25 cellular contexts compared by ENCODE assay signal in the genomic region with DNA sequence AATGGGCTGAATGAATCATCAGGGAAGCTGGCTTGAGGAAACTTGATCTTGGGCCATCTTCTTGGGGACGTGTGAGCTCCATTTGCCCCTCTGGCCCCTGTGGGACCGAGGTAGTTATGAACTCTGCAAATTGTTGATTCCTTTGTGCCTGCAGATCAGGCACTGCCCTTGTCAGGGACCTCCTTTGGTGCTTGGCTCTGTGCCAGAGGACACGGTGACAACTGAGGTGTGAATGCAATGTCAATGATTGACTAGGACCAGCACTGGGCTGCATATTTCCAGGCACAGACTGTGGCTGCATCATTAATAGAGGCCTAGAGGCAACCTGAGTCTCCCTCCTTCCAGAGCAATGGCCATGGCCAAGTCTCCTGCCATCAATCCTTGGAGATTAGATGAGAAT. TPM values are rescaled to one million over a fixed set of nuclear protein-coding genes. Genes with fewer than 3 reads are reported as not detected.
"Had no signal": no experiment of that assay in that cellular context is flagged by ENCODE, and none has a peak within 500 bp of the region (broad histone marks: within the 10 kb centered on the region; RNA-seq: fewer than 3 reads in every experiment).

No MANE protein-coding gene starts in this region.

- H3K36me3 ChIP-seq: MG63 had no signal

- H3K4me3 ChIP-seq: MG63 had no signal

- FAIRE-seq: bronchial epithelial cell had no signal

- H3K9me3 ChIP-seq: MG63 had no signal

- ATAC-seq: activated T-cell treated with anti-CD3 and anti-CD28 coated beads, Interleukin-2, amount 50 U/mL, for 72 hours; PC-3; T-helper 17 cell; WTC11 had no signal

- DNase-seq: activated CD4-positive, alpha-beta memory T cell treated with anti-CD3 and anti-CD28 coated beads for 36 hours; activated CD4-positive, alpha-beta T cell treated with anti-CD3 and anti-CD28 coated beads, Interleukin-2, amount 10 ng/mL, durations not matched to agents 24 days and 14 days; activated CD4-positive, CD25-positive, alpha-beta regulatory T cell treated with anti-CD3 and anti-CD28 coated beads, Interleukin-2, amount 50 U/mL, for 72 hours; activated gamma-delta T cell treated with Interleukin-2 at 50 U/mL for 16 hours; activated naive CD4-positive, alpha-beta T cell treated with anti-CD3 and anti-CD28 coated beads, Interleukin-2, amount 10 ng/mL, durations not matched to agents 7 days and 5 days; activated naive CD8-positive, alpha-beta T cell treated with anti-CD3 and anti-CD28 coated beads for 36 hours; activated T-cell treated with anti-CD3 and anti-CD28 coated beads, Interleukin-2, amount 50 U/mL, for 72 hours; central memory CD4-positive, alpha-beta T cell; MG63; MV-4-11; NCI-H1092 treated with DMSO at 0.1 percent for 48 hours; NCI-H1417 treated with DMSO at 0.1 percent for 48 hours; NCI-H1694; NCI-H2029; NCI-H2107; NCI-H524; PC-3; SIG-M5; T-helper 17 cell; T-helper 9 cell had no signal

RNA-seq across cellular contexts. Expression of a gene that starts 23.8 kb away (rescaled TPM):
- total RNA-seq: activated CD4-positive, alpha-beta memory T cell treated with anti-CD3 and anti-CD28 coated beads for 36 hours; activated CD4-positive, alpha-beta T cell treated with anti-CD3 and anti-CD28 coated beads, Interleukin-2, amount 10 ng/mL, durations not matched to agents 24 days and 14 days; activated CD8-positive, alpha-beta memory T cell treated with anti-CD3 and anti-CD28 coated beads for 36 hours; activated naive CD8-positive, alpha-beta T cell treated with anti-CD3 and anti-CD28 coated beads for 36 hours; activated T-cell treated with anti-CD3 and anti-CD28 coated beads, Interleukin-2, amount 50 U/mL, for 72 hours; bronchial epithelial cell; chondrocyte; PC-3; T-helper 17 cell; WTC11 had no signal

RNA-seq across cellular contexts. Expression of a gene that starts 28.3 kb away (rescaled TPM):
- total RNA-seq: activated CD4-positive, alpha-beta memory T cell treated with anti-CD3 and anti-CD28 coated beads for 36 hours; activated CD4-positive, alpha-beta T cell treated with anti-CD3 and anti-CD28 coated beads, Interleukin-2, amount 10 ng/mL, durations not matched to agents 24 days and 14 days; activated CD8-positive, alpha-beta memory T cell treated with anti-CD3 and anti-CD28 coated beads for 36 hours; activated naive CD8-positive, alpha-beta T cell treated with anti-CD3 and anti-CD28 coated beads for 36 hours; activated T-cell treated with anti-CD3 and anti-CD28 coated beads, Interleukin-2, amount 50 U/mL, for 72 hours; activated T-helper 2 cell treated with anti-CD3 and anti-CD28 coated beads, Interferon-gamma antibody, Interleukin-2, Interleukin-4, amounts not matched to agents 10 μg/mL and 5 μg/mL and 100 μg/mL, durations not matched to agents 14 hours and 24 hours and 36 hours; bronchial epithelial cell; chondrocyte; PC-3; T-helper 17 cell; WTC11 had no signal

RNA-seq across cellular contexts. Expression of a gene that starts 28.6 kb away (rescaled TPM):
- total RNA-seq: activated CD4-positive, alpha-beta memory T cell treated with anti-CD3 and anti-CD28 coated beads for 36 hours; activated CD4-positive, alpha-beta T cell treated with anti-CD3 and anti-CD28 coated beads, Interleukin-2, amount 10 ng/mL, durations not matched to agents 24 days and 14 days; activated CD8-positive, alpha-beta memory T cell treated with anti-CD3 and anti-CD28 coated beads for 36 hours; activated naive CD8-positive, alpha-beta T cell treated with anti-CD3 and anti-CD28 coated beads for 36 hours; activated T-cell treated with anti-CD3 and anti-CD28 coated beads, Interleukin-2, amount 50 U/mL, for 72 hours; activated T-helper 2 cell treated with anti-CD3 and anti-CD28 coated beads, Interferon-gamma antibody, Interleukin-2, Interleukin-4, amounts not matched to agents 10 μg/mL and 5 μg/mL and 100 μg/mL, durations not matched to agents 14 hours and 24 hours and 36 hours; bronchial epithelial cell; PC-3; T-helper 17 cell had no signal

RNA-seq across cellular contexts. Expression of a gene that starts 53.5 kb away (rescaled TPM):
- total RNA-seq: activated CD4-positive, alpha-beta memory T cell treated with anti-CD3 and anti-CD28 coated beads for 36 hours; activated CD4-positive, alpha-beta T cell treated with anti-CD3 and anti-CD28 coated beads, Interleukin-2, amount 10 ng/mL, durations not matched to agents 24 days and 14 days; activated CD8-positive, alpha-beta memory T cell treated with anti-CD3 and anti-CD28 coated beads for 36 hours; activated naive CD8-positive, alpha-beta T cell treated with anti-CD3 and anti-CD28 coated beads for 36 hours; activated T-cell treated with anti-CD3 and anti-CD28 coated beads, Interleukin-2, amount 50 U/mL, for 72 hours; activated T-helper 2 cell treated with anti-CD3 and anti-CD28 coated beads, Interferon-gamma antibody, Interleukin-2, Interleukin-4, amounts not matched to agents 10 μg/mL and 5 μg/mL and 100 μg/mL, durations not matched to agents 14 hours and 24 hours and 36 hours; bronchial epithelial cell; chondrocyte; PC-3; T-helper 17 cell had no signal
